ENCODE assay signal across 31 cellular contexts in genomic region chr11:86876716-86877234, GRCh38.
"Had no signal": no experiment of that assay in that cellular context is flagged by ENCODE, and none has a peak within 500 bp of the region (broad histone marks: within the 10 kb centered on the region; RNA-seq: fewer than 3 reads in every experiment).

No MANE protein-coding gene starts in this region.

- H2AFZ ChIP-seq: neural progenitor cell, parathyroid adenoma had no signal

- H3K4me1 ChIP-seq: foreskin keratinocyte, parathyroid adenoma, psoas muscle, sigmoid colon had no signal

- H3K9ac ChIP-seq: neural progenitor cell, parathyroid adenoma had no signal

- H3K27ac ChIP-seq: esophagus muscularis mucosa, foreskin keratinocyte, heart left ventricle, neural progenitor cell, parathyroid adenoma, psoas muscle, sigmoid colon, stomach, tibial artery had no signal

- H3K9me3 ChIP-seq: esophagus muscularis mucosa, heart left ventricle, psoas muscle, sigmoid colon, stomach, tibial artery had no signal

- H3K4me3 ChIP-seq: esophagus muscularis mucosa, heart left ventricle, neural progenitor cell, psoas muscle, sigmoid colon, stomach, tibial artery had no signal

- H3K9me3 Mint-ChIP-seq: activated CD8-positive, alpha-beta T cell treated with anti-CD3 and anti-CD28 coated beads for 36 hours; activated T-cell treated with anti-CD3 and anti-CD28 coated beads, Interleukin-2, amount 50 U/mL, for 4 hours; activated T-helper 17 cell treated with anti-CD3 and anti-CD28 coated beads, Interleukin-2, amount 50 U/mL, for 72 hours; natural killer cell; stimulated activated memory B cell treated with anti-CD40 and anti-IgM and Interleukin-4, amounts not matched to agents 10 μg/mL and 1 μg/mL and 100 μg/mL, for 72 hours had no signal

- H3K4me2 ChIP-seq: neural progenitor cell had no signal

- H3K36me3 Mint-ChIP-seq: natural killer cell; stimulated activated memory B cell treated with anti-CD40 and anti-IgM and Interleukin-4, amounts not matched to agents 10 μg/mL and 1 μg/mL and 100 μg/mL, for 72 hours had no signal

- H3K36me3 ChIP-seq: esophagus muscularis mucosa, heart left ventricle, neural progenitor cell, sigmoid colon, stomach, tibial artery had no signal

- DNase-seq: activated CD4-positive, alpha-beta T cell treated with anti-CD3 and anti-CD28 coated beads for 1 hour; activated CD4-positive, alpha-beta T cell treated with anti-CD3 and anti-CD28 coated beads, Interleukin-2, amount 50 U/mL, for 1 hour; activated CD8-positive, alpha-beta T cell treated with anti-CD3 and anti-CD28 coated beads for 36 hours; activated gamma-delta T cell treated with Interleukin-2 at 50 U/mL for 16 hours; activated naive CD4-positive, alpha-beta T cell treated with anti-CD3 and anti-CD28 coated beads, Interleukin-2, amount 50 U/mL, for 16 hours; activated T-cell treated with anti-CD3 and anti-CD28 coated beads, Interleukin-2, amount 50 U/mL, for 4 hours; amniotic stem cell; caudate nucleus; cortex of kidney; endodermal cell; foreskin keratinocyte; heart left ventricle; hypothalamus; left ventricle myocardium superior; natural killer cell; occipital lobe; psoas muscle; sigmoid colon; small intestine; stimulated activated CD4-positive, alpha-beta T cell treated with anti-CD3 and anti-CD28 coated beads, Interleukin-1b, Interleukin-23, amount 100 ng/mL, for 48 hours; stimulated activated CD4-positive, alpha-beta T cell treated with anti-CD3 and anti-CD28 coated beads, Interleukin-4, amount 100 ng/mL, for 4 hours; stimulated activated CD8-positive, alpha-beta memory T cell treated with anti-CD3 and anti-CD28 coated beads, Interleukin-4, amount 100 ng/mL, for 48 hours; stomach; T-helper 17 cell; T1000; tibial artery had no signal

- H3K4me3 Mint-ChIP-seq: activated CD8-positive, alpha-beta T cell treated with anti-CD3 and anti-CD28 coated beads for 36 hours; activated T-cell treated with anti-CD3 and anti-CD28 coated beads, Interleukin-2, amount 50 U/mL, for 4 hours; activated T-helper 17 cell treated with anti-CD3 and anti-CD28 coated beads, Interleukin-2, amount 50 U/mL, for 72 hours; endodermal cell; natural killer cell; neural progenitor cell; stimulated activated memory B cell treated with anti-CD40 and anti-IgM and Interleukin-4, amounts not matched to agents 10 μg/mL and 1 μg/mL and 100 μg/mL, for 72 hours; T-helper 17 cell had no signal

- H3K27me3 ChIP-seq: esophagus muscularis mucosa, foreskin keratinocyte, heart left ventricle, neural progenitor cell, sigmoid colon, stomach, tibial artery had no signal

- H3K27me3 Mint-ChIP-seq: activated T-helper 17 cell treated with anti-CD3 and anti-CD28 coated beads, Interleukin-2, amount 50 U/mL, for 72 hours; stimulated activated memory B cell treated with anti-CD40 and anti-IgM and Interleukin-4, amounts not matched to agents 10 μg/mL and 1 μg/mL and 100 μg/mL, for 72 hours had no signal

- ATAC-seq: activated CD8-positive, alpha-beta T cell treated with anti-CD3 and anti-CD28 coated beads for 36 hours; activated T-cell treated with anti-CD3 and anti-CD28 coated beads, Interleukin-2, amount 50 U/mL, for 4 hours; activated T-helper 17 cell treated with anti-CD3 and anti-CD28 coated beads, Interleukin-2, amount 50 U/mL, for 72 hours; foreskin keratinocyte; heart left ventricle; left ventricle myocardium superior; natural killer cell; psoas muscle; stimulated activated memory B cell treated with anti-CD40 and anti-IgM and Interleukin-4, amounts not matched to agents 10 μg/mL and 1 μg/mL and 100 μg/mL, for 72 hours; T-helper 17 cell had no signal

- H3K4me1 Mint-ChIP-seq: activated T-helper 17 cell treated with anti-CD3 and anti-CD28 coated beads, Interleukin-2, amount 50 U/mL, for 72 hours; endodermal cell; stimulated activated memory B cell treated with anti-CD40 and anti-IgM and Interleukin-4, amounts not matched to agents 10 μg/mL and 1 μg/mL and 100 μg/mL, for 72 hours; T-helper 17 cell had no signal

- H3K79me2 ChIP-seq: parathyroid adenoma had no signal

- H3K27ac Mint-ChIP-seq: activated CD8-positive, alpha-beta T cell treated with anti-CD3 and anti-CD28 coated beads for 36 hours; activated T-helper 17 cell treated with anti-CD3 and anti-CD28 coated beads, Interleukin-2, amount 50 U/mL, for 72 hours; endodermal cell; natural killer cell; neural progenitor cell; stimulated activated memory B cell treated with anti-CD40 and anti-IgM and Interleukin-4, amounts not matched to agents 10 μg/mL and 1 μg/mL and 100 μg/mL, for 72 hours; T-helper 17 cell had no signal
